Comparison of ENCODE assay signal across 18 cellular contexts in the genomic region with DNA sequence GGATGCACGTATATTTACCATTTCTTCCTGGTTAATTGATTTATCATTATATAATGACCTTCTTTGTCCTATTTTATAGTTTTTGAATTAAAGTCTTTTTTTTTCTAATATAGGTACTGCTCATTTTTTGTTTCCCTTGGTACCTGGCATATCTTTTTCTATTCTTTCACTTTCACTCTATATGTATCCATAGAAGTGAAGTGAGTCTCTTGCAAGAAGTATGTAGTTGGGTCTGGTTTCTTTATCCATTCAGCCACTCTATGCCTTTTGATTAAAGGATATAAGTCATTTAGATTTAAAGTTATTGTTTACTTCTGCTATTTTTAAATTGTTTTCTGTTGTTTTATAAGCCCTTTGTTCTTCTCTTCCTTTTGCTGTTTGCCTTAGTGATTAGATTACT.
DNase-seq lines count a peak whose midpoint lies in the region; ATAC-seq, FAIRE-seq and TF ChIP-seq lines count a peak whose summit lies in the region.
"Had no signal": no experiment of that assay in that cellular context is flagged by ENCODE, and none has a peak within 500 bp of the region (broad histone marks: within the 10 kb centered on the region; RNA-seq: fewer than 3 reads in every experiment).

No MANE protein-coding gene starts in this region.

- FAIRE-seq in kidney (lab: Jason Lieb, UNC): peak; percentile 25
- FAIRE-seq: D721Med, GM19239, H1 had no signal

- DNase-seq in Karpas-422 (peak; percentile 56), kidney (no peak), AG08396 (ENCODE audit: low spot score) (no peak), ureter (ENCODE audit: low spot score) (no peak)
- DNase-seq: 8988T; AML-193; Caco-2; CD4-positive, alpha-beta T cell; GDM1 had no signal

- no peak for TF ChIP-seq CTCF in kidney (IDR thresholded peaks at IDR 0.05; ENCODE audit: borderline replicate concordance, extremely low read depth, insufficient read depth)

- no peaks in the 10 kb centered on the region for H3K9me2 ChIP-seq in Karpas-422 (replicated peaks; ENCODE audit: insufficient read depth, low read length)

- H2AFZ ChIP-seq in ACC112 (ENCODE audit: low read length, unreplicated experiment) (peak overlapping the region; percentile 14), Karpas-422 (ENCODE audit: low read length) (peak overlapping the region; percentile 86; the same call in 1 of the 2 replicates)

- H4K20me1 ChIP-seq in Karpas-422 (ENCODE audit: insufficient read depth, low read depth, low read length): no peaks in the 10 kb centered on the region

- H3K27me3 ChIP-seq in ACC112 (ENCODE audit: insufficient read depth, low read length) (no peaks in the 10 kb centered on the region), Karpas-422 (ENCODE audit: low read length) (no peaks in the 10 kb centered on the region)

- no peak overlapping the region for H3K9ac ChIP-seq in Karpas-422 (ENCODE audit: low read length)
- no peak overlapping the region for H3K9ac ChIP-seq in kidney (ENCODE audit: low read length in 2 of 2)
- H3K9ac ChIP-seq: KMS-11 had no signal

- H3K9me3 ChIP-seq in Karpas-422 (ENCODE audit: low read length): no peaks in the 10 kb centered on the region
- H3K9me3 ChIP-seq in kidney (ENCODE audit: control insufficient read depth in 1 of 2, low read length in 2 of 2): no peaks in the 10 kb centered on the region
- H3K9me3 ChIP-seq: Caco-2, HAP-1 had no signal

- peak; percentile 46 for ATAC-seq in GM18868 (IDR thresholded peaks at IDR 0.05; ENCODE audit: unreplicated experiment)
- no peak for ATAC-seq in HG03108 (IDR thresholded peaks at IDR 0.05; ENCODE audit: unreplicated experiment)

- H3K4me3 ChIP-seq in ACC112 (ENCODE audit: low read depth, low read length) (peak overlapping the region; percentile 29; the same call in 1 of the 2 replicates), Karpas-422 (ENCODE audit: low read length) (peak overlapping the region; percentile 13; the same call in 1 of the 2 replicates), kidney (ENCODE audit: low read length in 2 of 2) (no peak overlapping the region)
- H3K4me3 ChIP-seq: HAP-1 had no signal

- H3K4me2 ChIP-seq in Karpas-422 (ENCODE audit: low read depth, low read length, poor library complexity, severe bottlenecking): peak overlapping the region; percentile 32
- H3K4me2 ChIP-seq: KMS-11 had no signal

- peaks cover 5% of the 10 kb centered on the region for H3K4me1 ChIP-seq in ACC112 (ENCODE audit: control insufficient read depth, insufficient read depth, low read length, unreplicated experiment)
- peaks cover 7% of the 10 kb centered on the region; the same call in 1 of the 2 replicates for H3K4me1 ChIP-seq in Karpas-422 (ENCODE audit: low read length)
- no peaks in the 10 kb centered on the region for H3K4me1 ChIP-seq in kidney (ENCODE audit: control insufficient read depth in 1 of 2, insufficient read depth in 1 of 2, low read depth in 1 of 2, low read length in 2 of 2)
- H3K4me1 ChIP-seq: Caco-2, HAP-1 had no signal

- H3K79me2 ChIP-seq in ACC112 (ENCODE audit: control insufficient read depth, insufficient read depth, low read length, unreplicated experiment) (no peaks in the 10 kb centered on the region), Karpas-422 (ENCODE audit: low read length) (no peaks in the 10 kb centered on the region)

- H3K27ac ChIP-seq in ACC112 (ENCODE audit: low read depth, low read length): no peak overlapping the region
- no peak overlapping the region for H3K27ac ChIP-seq in Karpas-422 (ENCODE audit: low read length)
- no peak overlapping the region for H3K27ac ChIP-seq in kidney (ENCODE audit: low read depth in 2 of 2, low read length in 2 of 2)
- H3K27ac ChIP-seq: C4-2B, KMS-11 had no signal

- intact Hi-C loops in kidney (cut with DNase I): no loop called here

- H3K36me3 ChIP-seq in ACC112 (ENCODE audit: insufficient read depth, low read length): no peaks in the 10 kb centered on the region
- no peaks in the 10 kb centered on the region for H3K36me3 ChIP-seq in Karpas-422 (ENCODE audit: insufficient read depth, low read length)
- H3K36me3 ChIP-seq in kidney (ENCODE audit: control insufficient read depth in 1 of 2, insufficient read depth in 2 of 2, low read length in 2 of 2): no peaks in the 10 kb centered on the region
- H3K36me3 ChIP-seq: HAP-1 had no signal

Comparison
In these comparisons a context has a peak if more than half of its experiments do, and no peak if none do; other contexts are left out.
1. H3K4me3 ChIP-seq: peak in ACC112 (single experiment) and Karpas-422 (single experiment); none in kidney (0 of 2).